Comparison of ENCODE assay signal across 8 cellular contexts in the genomic region with DNA sequence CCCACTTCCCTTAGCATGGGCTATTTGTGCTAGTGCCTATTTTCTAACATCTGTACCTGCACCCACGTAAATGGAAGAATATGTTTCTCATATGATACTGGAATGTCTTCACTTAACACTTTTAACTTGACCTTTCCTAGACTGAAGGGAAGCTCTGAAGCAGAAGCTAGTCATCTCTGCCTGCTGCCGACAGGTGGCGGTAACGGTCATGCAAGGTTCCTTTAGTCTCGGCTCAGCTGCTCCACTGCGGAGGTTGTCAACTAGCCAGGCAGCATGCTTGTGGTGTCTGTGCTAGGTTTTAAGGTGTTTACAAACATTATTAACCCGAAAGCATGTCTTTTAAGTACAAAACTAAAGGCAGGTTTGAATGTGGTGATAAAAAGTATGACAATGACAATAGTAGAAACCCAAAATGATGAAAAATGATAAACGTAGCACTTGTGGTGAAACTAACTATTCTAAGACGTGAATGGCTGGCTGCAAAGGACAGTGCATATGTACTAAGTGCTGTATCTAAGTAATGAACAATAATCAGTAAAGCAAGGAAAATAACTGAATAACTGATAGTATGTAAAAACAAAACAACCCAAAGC.
A peak's percentile ranks its signal among the peaks of the same experiment; 100 is the strongest.
DNase-seq lines count a peak whose midpoint lies in the region; ATAC-seq and TF ChIP-seq lines count a peak whose summit lies in the region.

No MANE protein-coding gene starts in this region.

- peak; percentile 90 for TF ChIP-seq CTCF in CD14-positive monocyte (IDR thresholded peaks at IDR 0.05)

- H3K27ac Mint-ChIP-seq in CD14-positive monocyte, result no peak overlapping the region

- peaks cover 0 to 9% (median 4%) of the 10 kb centered on the region in 3 donors for H3K27me3 Mint-ChIP-seq in CD14-positive monocyte (ENCODE audit: low read depth in 3 of 3)

- DNase-seq in CD14-positive monocyte (ENCODE audit: low spot score) (peak; percentile 50), NCI-H446 (lab: John Stamatoyannopoulos, UW) (peak; percentile 24 to 78), erythroblast (lab: John Stamatoyannopoulos, UW) (peak; percentile 56 to 76), mucosa of gallbladder (ENCODE audit: low spot score) (peak; percentile 74)
- DNase-seq in activated CD4-positive, alpha-beta T cell treated with anti-CD3 and anti-CD28 coated beads, Interleukin-2, amount 50 U/mL, for 24 hours (ENCODE audit: low read depth in 1 of 2, low spot score in 1 of 2), result peak; percentile 4 to 35
- peak; percentile 30 for DNase-seq in stimulated activated naive CD4-positive, alpha-beta T cell treated with Interleukin-2 at 50 U/mL for 16 hours (lab: John Stamatoyannopoulos, UW)

- H3K4me3 Mint-ChIP-seq in CD14-positive monocyte, result no peak overlapping the region

- H3K36me3 Mint-ChIP-seq in CD14-positive monocyte, result no peaks in the 10 kb centered on the region

- TF ChIP-seq POLR2A in erythroblast (IDR thresholded peaks at IDR 0.05; ENCODE audit: low read length), result no peak

- no peaks in the 10 kb centered on the region for H3K9me3 Mint-ChIP-seq in CD14-positive monocyte

- intact Hi-C loops in CD14-positive monocyte (cut with micrococcal nuclease), result loop anchor here in 1 of 2 donors (10.0 kb wide), 1 partner anchor 301 kb away; no protein-coding TSS in a partner anchor

- no peaks in the 10 kb centered on the region for H3K4me1 Mint-ChIP-seq in CD14-positive monocyte

- ATAC-seq in GM19328 (IDR thresholded peaks at IDR 0.05; ENCODE audit: unreplicated experiment), result peak; percentile 86
- ATAC-seq in HG03378 (IDR thresholded peaks at IDR 0.05; ENCODE audit: unreplicated experiment), result peak; percentile 94

Comparison
In these comparisons a context has a peak if more than half of its experiments do, and no peak if none do; other contexts are left out.
1. Peak in every context shown above with its lines: DNase-seq and ATAC-seq.
2. DNase-seq: peak in every context shown above with its lines; median percentile 74 in mucosa of gallbladder; 66 in erythroblast; 51 in NCI-H446; 50 in CD14-positive monocyte; 30 in stimulated activated naive CD4-positive, alpha-beta T cell treated with Interleukin-2 at 50 U/mL for 16 hours; 20 in activated CD4-positive, alpha-beta T cell treated with anti-CD3 and anti-CD28 coated beads, Interleukin-2, amount 50 U/mL, for 24 hours.